In the genomic region with DNA sequence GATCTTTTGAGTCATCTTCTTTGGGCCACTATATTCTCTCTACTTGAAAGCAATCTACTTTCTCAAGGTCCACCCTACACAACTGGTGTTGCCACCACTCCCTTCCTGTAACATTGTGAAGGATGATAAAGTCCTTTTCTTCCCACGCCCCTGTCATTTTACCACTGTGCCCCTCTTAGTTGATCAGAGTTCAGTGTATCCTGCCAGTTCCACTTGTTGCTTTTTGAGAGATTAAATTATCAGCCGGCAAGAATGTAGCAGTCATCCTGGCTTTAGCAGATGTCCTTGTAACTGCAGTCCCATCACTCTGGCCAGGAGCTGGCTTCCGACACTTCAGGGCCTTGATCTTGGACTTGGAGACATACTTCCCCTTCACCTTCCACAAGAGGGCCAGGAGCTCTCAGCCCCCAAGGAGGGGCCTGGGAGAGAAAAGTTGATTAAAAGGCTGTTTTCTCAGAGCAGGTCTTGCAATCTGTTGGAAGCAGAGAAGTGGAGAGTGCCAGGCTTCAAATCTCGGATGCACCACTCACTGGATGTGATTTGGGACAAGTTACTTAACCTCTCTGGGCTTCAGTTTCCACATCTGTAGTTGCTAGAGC, we compare ENCODE assay signal across 21 cellular contexts.
DNase-seq lines count a peak whose midpoint lies in the region; ATAC-seq and TF ChIP-seq lines count a peak whose summit lies in the region.
"Had no signal": no experiment of that assay in that cellular context is flagged by ENCODE, and none has a peak within 500 bp of the region (broad histone marks: within the 10 kb centered on the region; RNA-seq: fewer than 3 reads in every experiment).

No MANE protein-coding gene starts in this region.

- DNase-seq in H7: peak; percentile 21
- peak; percentile 49 for DNase-seq in OCI-M2 (lab: John Stamatoyannopoulos, UW; ENCODE audit: unreplicated experiment)
- peak; percentile 55 for DNase-seq in esophagus muscularis mucosa (ENCODE audit: extremely low spot score)
- DNase-seq in progenitor cell of endocrine pancreas (ENCODE audit: low spot score, unreplicated experiment): no peak
- DNase-seq in DMS 273 (lab: John Stamatoyannopoulos, UW; ENCODE audit: unreplicated experiment): no peak
- no peak for DNase-seq in NCI-H510A (lab: John Stamatoyannopoulos, UW)
- DNase-seq in activated T-cell treated with anti-CD3 and anti-CD28 coated beads, Interleukin-2, amount 50 U/mL, for 4 hours: no peak
- DNase-seq: Calu3, EL, GOT3, NCI-H1105 treated with DMSO at 0.1 percent for 48 hours, NCI-H1694, NCI-H2107, NCI-H510A treated with DMSO at 0.1 percent for 48 hours, NCI-H774, OCI-M1, RPMI8226, SHP77 treated with DMSO at 0.1 percent for 48 hours had no signal

- WGBS in esophagus muscularis mucosa: 84% methylated on average over 4 of the region's 4 CpGs

- TF ChIP-seq POLR2A in esophagus muscularis mucosa (IDR thresholded peaks at IDR 0.05; ENCODE audit: low read depth): no peak

- no peaks in the 10 kb centered on the region for H3K4me1 ChIP-seq in esophagus muscularis mucosa

- H3K36me3 ChIP-seq in H7 (replicated peaks; ENCODE audit: control insufficient read depth, insufficient read depth, low read length) (no peaks in the 10 kb centered on the region), esophagus muscularis mucosa (no peaks in the 10 kb centered on the region)
- H3K36me3 ChIP-seq: BLaER1 treated with 17β-estradiol and CSF1 and Interleukin-3, amounts not matched to agents 10 nM and 100 nM had no signal

- H3K27ac ChIP-seq in esophagus muscularis mucosa (replicated peaks in 1 of 4): no peak overlapping the region
- H3K27ac ChIP-seq: BLaER1 treated with 17β-estradiol and CSF1 and Interleukin-3, amounts not matched to agents 10 nM and 100 nM had no signal

- no peaks in the 10 kb centered on the region for H3K9me3 ChIP-seq in esophagus muscularis mucosa

- H3K36me3 Mint-ChIP-seq in progenitor cell of endocrine pancreas (ENCODE audit: insufficient read depth): no peaks in the 10 kb centered on the region
- no peaks in the 10 kb centered on the region for H3K36me3 Mint-ChIP-seq in activated T-cell treated with anti-CD3 and anti-CD28 coated beads, Interleukin-2, amount 50 U/mL, for 4 hours (ENCODE audit: insufficient read depth)
- H3K36me3 Mint-ChIP-seq: CD8-positive, alpha-beta T cell had no signal

- H3K4me3 ChIP-seq in H7 (ENCODE audit: insufficient read depth, low read depth, low read length) (no peak overlapping the region), esophagus muscularis mucosa (no peak overlapping the region)
- H3K4me3 ChIP-seq: BLaER1 treated with 17β-estradiol and CSF1 and Interleukin-3, amounts not matched to agents 10 nM and 100 nM; K562 had no signal

- H3K27me3 ChIP-seq in H7 (ENCODE audit: control insufficient read depth, insufficient read depth, low read length): no peaks in the 10 kb centered on the region
- H3K27me3 ChIP-seq in esophagus muscularis mucosa: peaks cover 0 to 16% (median 0%) of the 10 kb centered on the region in 4 donors
- H3K27me3 ChIP-seq: BLaER1 treated with 17β-estradiol and CSF1 and Interleukin-3, amounts not matched to agents 10 nM and 100 nM had no signal

- peak overlapping the region; percentile 14 for H3K27ac Mint-ChIP-seq in progenitor cell of endocrine pancreas
- H3K27ac Mint-ChIP-seq: CD8-positive, alpha-beta T cell had no signal

- intact Hi-C loops in esophagus muscularis mucosa (cut with DNase I): no loop called here

- H3K9me3 Mint-ChIP-seq in progenitor cell of endocrine pancreas (ENCODE audit: low read depth): no peaks in the 10 kb centered on the region
- H3K9me3 Mint-ChIP-seq in activated T-cell treated with anti-CD3 and anti-CD28 coated beads, Interleukin-2, amount 50 U/mL, for 4 hours: no peaks in the 10 kb centered on the region
- H3K9me3 Mint-ChIP-seq: CD8-positive, alpha-beta T cell had no signal

- ATAC-seq in activated T-cell treated with anti-CD3 and anti-CD28 coated beads, Interleukin-2, amount 50 U/mL, for 4 hours: no peak
- ATAC-seq: CD8-positive, alpha-beta T cell; K562 had no signal

- H3K4me3 Mint-ChIP-seq in progenitor cell of endocrine pancreas (ENCODE audit: low read depth): no peak overlapping the region
- no peak overlapping the region for H3K4me3 Mint-ChIP-seq in activated T-cell treated with anti-CD3 and anti-CD28 coated beads, Interleukin-2, amount 50 U/mL, for 4 hours
- H3K4me3 Mint-ChIP-seq: CD8-positive, alpha-beta T cell had no signal

- peaks cover 15% of the 10 kb centered on the region for H3K27me3 Mint-ChIP-seq in progenitor cell of endocrine pancreas
- peaks cover 5% of the 10 kb centered on the region for H3K27me3 Mint-ChIP-seq in activated T-cell treated with anti-CD3 and anti-CD28 coated beads, Interleukin-2, amount 50 U/mL, for 4 hours (ENCODE audit: low read depth)

- no peaks in the 10 kb centered on the region for H3K4me1 Mint-ChIP-seq in progenitor cell of endocrine pancreas (ENCODE audit: low read depth)
- H3K4me1 Mint-ChIP-seq in activated T-cell treated with anti-CD3 and anti-CD28 coated beads, Interleukin-2, amount 50 U/mL, for 4 hours (ENCODE audit: low read depth): no peaks in the 10 kb centered on the region

- no peak for TF ChIP-seq EP300 in esophagus muscularis mucosa (IDR thresholded peaks at IDR 0.05)

- TF ChIP-seq CTCF in esophagus muscularis mucosa (IDR thresholded peaks at IDR 0.05): no peak
- TF ChIP-seq CTCF in progenitor cell of endocrine pancreas (IDR thresholded peaks at IDR 0.05; ENCODE audit: unreplicated experiment): no peak

Comparison
In these comparisons a context has a peak if more than half of its experiments do, and no peak if none do; other contexts are left out.
1. DNase-seq: peak in H7 (single experiment), OCI-M2 (single experiment) and esophagus muscularis mucosa (single experiment); none in progenitor cell of endocrine pancreas (single experiment), DMS 273 (single experiment), NCI-H510A (single experiment) and activated T-cell treated with anti-CD3 and anti-CD28 coated beads, Interleukin-2, amount 50 U/mL, for 4 hours (single experiment).